ENCODE assay signal across 24 cellular contexts in genomic region chr12:79119796-79120195, GRCh38.
DNase-seq lines count a peak whose midpoint lies in the region; ATAC-seq and TF ChIP-seq lines count a peak whose summit lies in the region.
"Had no signal": no experiment of that assay in that cellular context is flagged by ENCODE, and none has a peak within 500 bp of the region (broad histone marks: within the 10 kb centered on the region; RNA-seq: fewer than 3 reads in every experiment).

No MANE protein-coding gene starts in this region.

- peak; percentile 7 to 15 for DNase-seq in T47D (ENCODE audit: low read depth in 1 of 2, low spot score in 1 of 2)
- no peak for DNase-seq in MCF 10A (ENCODE audit: unreplicated experiment)
- DNase-seq in NT2/D1 (ENCODE audit: low read depth, low spot score), result peak; percentile 77
- no peak for DNase-seq in fibroblast of villous mesenchyme (ENCODE audit: low read depth)
- no peak for DNase-seq in retinal pigment epithelial cell (ENCODE audit: low read depth)
- no peak for DNase-seq in dermis blood vessel endothelial cell
- DNase-seq in HK-2 (ENCODE audit: unreplicated experiment), result no peak
- DNase-seq: activated gamma-delta T cell; C1 segment of cervical spinal cord; DMS153; dorsolateral prefrontal cortex; foreskin melanocyte; hypothalamus; KG1; left colon; natural killer cell; NCI-H2029; stimulated activated CD4-positive, alpha-beta T cell treated with anti-CD3 and anti-CD28 coated beads, Interleukin-1b, Interleukin-23, amount 100 ng/mL, for 48 hours; stimulated activated naive B cell treated with anti-CD40 and anti-IgM and Interleukin-4, amounts not matched to agents 10 μg/mL and 1 μg/mL and 100 μg/mL, for 72 hours; testis had no signal

- no peaks in the 10 kb centered on the region for H3K36me3 ChIP-seq in NT2/D1 (ENCODE audit: insufficient read depth, insufficient read length, low read length)
- H3K36me3 ChIP-seq: SJSA1 had no signal

- no peak overlapping the region for H3K4me3 Mint-ChIP-seq in MCF 10A (ENCODE audit: unreplicated experiment)
- H3K4me3 Mint-ChIP-seq: natural killer cell; stimulated activated naive B cell treated with anti-CD40 and anti-IgM and Interleukin-4, amounts not matched to agents 10 μg/mL and 1 μg/mL and 100 μg/mL, for 72 hours; T-helper 1 cell treated with Interleukin-12 subunit alpha and Interleukin-12 subunit beta and Interleukin-4 antibody, amounts not matched to agents 30 μg/mL and 1 μg/mL, for 36 hours had no signal

- no peaks in the 10 kb centered on the region for H3K4me1 ChIP-seq in NT2/D1 (ENCODE audit: insufficient read depth, insufficient read length)
- H3K4me1 ChIP-seq: SJSA1, testis had no signal

- no peaks in the 10 kb centered on the region for H3K27me3 Mint-ChIP-seq in MCF 10A (ENCODE audit: insufficient read depth, unreplicated experiment)
- H3K27me3 Mint-ChIP-seq: stimulated activated naive B cell treated with anti-CD40 and anti-IgM and Interleukin-4, amounts not matched to agents 10 μg/mL and 1 μg/mL and 100 μg/mL, for 72 hours had no signal

- intact Hi-C loops in MCF 10A (cut with micrococcal nuclease), result no loop called here

- no peaks in the 10 kb centered on the region for H3K36me3 Mint-ChIP-seq in MCF 10A (ENCODE audit: insufficient read depth, unreplicated experiment)
- H3K36me3 Mint-ChIP-seq: natural killer cell; stimulated activated naive B cell treated with anti-CD40 and anti-IgM and Interleukin-4, amounts not matched to agents 10 μg/mL and 1 μg/mL and 100 μg/mL, for 72 hours had no signal

- POLR2A ChIA-PET in MCF 10A (lab: Yijun Ruan, JAX), result interaction anchor here (0.9 kb wide), 1 partner anchor 43 kb away, joined by 3 read pairs; no protein-coding TSS in a partner anchor

- no peak overlapping the region for H3K27ac Mint-ChIP-seq in MCF 10A (ENCODE audit: low read depth, unreplicated experiment)
- H3K27ac Mint-ChIP-seq: natural killer cell; stimulated activated naive B cell treated with anti-CD40 and anti-IgM and Interleukin-4, amounts not matched to agents 10 μg/mL and 1 μg/mL and 100 μg/mL, for 72 hours; T-helper 1 cell treated with Interleukin-12 subunit alpha and Interleukin-12 subunit beta and Interleukin-4 antibody, amounts not matched to agents 30 μg/mL and 1 μg/mL, for 36 hours had no signal

- no peaks in the 10 kb centered on the region for H3K27me3 ChIP-seq in NT2/D1 (ENCODE audit: insufficient read depth, insufficient read length)
- H3K27me3 ChIP-seq: dorsolateral prefrontal cortex, SJSA1, testis had no signal

- in situ Hi-C loops in T47D (cut with HindIII; ENCODE audit: low pct_unique_long_range_greater_than_20kb, low sequenced_read_pairs), result no loop called here

- no peak for ATAC-seq in HG03175 (IDR thresholded peaks at IDR 0.05; ENCODE audit: unreplicated experiment)
- ATAC-seq: GM12878; left colon; natural killer cell; stimulated activated naive B cell treated with anti-CD40 and anti-IgM and Interleukin-4, amounts not matched to agents 10 μg/mL and 1 μg/mL and 100 μg/mL, for 72 hours had no signal

- no peaks in the 10 kb centered on the region for H3K4me1 Mint-ChIP-seq in MCF 10A (ENCODE audit: insufficient read depth, unreplicated experiment)
- H3K4me1 Mint-ChIP-seq: natural killer cell; stimulated activated naive B cell treated with anti-CD40 and anti-IgM and Interleukin-4, amounts not matched to agents 10 μg/mL and 1 μg/mL and 100 μg/mL, for 72 hours had no signal

- H3K9ac ChIP-seq in NT2/D1 (ENCODE audit: insufficient read length, low read depth), result no peak overlapping the region

- H3K9me3 ChIP-seq in NT2/D1 (ENCODE audit: insufficient read depth, low read length), result no peaks in the 10 kb centered on the region
- H3K9me3 ChIP-seq: SJSA1, testis had no signal

- H3K9me3 Mint-ChIP-seq in MCF 10A (ENCODE audit: unreplicated experiment), result no peaks in the 10 kb centered on the region
- H3K9me3 Mint-ChIP-seq: stimulated activated naive B cell treated with anti-CD40 and anti-IgM and Interleukin-4, amounts not matched to agents 10 μg/mL and 1 μg/mL and 100 μg/mL, for 72 hours; T-helper 1 cell treated with Interleukin-12 subunit alpha and Interleukin-12 subunit beta and Interleukin-4 antibody, amounts not matched to agents 30 μg/mL and 1 μg/mL, for 36 hours had no signal

- no peak for TF ChIP-seq CTCF in MCF 10A (IDR thresholded peaks at IDR 0.05; ENCODE audit: unreplicated experiment)
- TF ChIP-seq CTCF in fibroblast of villous mesenchyme (IDR thresholded peaks at IDR 0.05; ENCODE audit: insufficient read depth, low read depth, low read length), result peak; percentile 9
- TF ChIP-seq CTCF in retinal pigment epithelial cell (conservative IDR thresholded peaks at IDR 0.05; ENCODE audit: low read depth, low read length), result peak; percentile 15

- CTCF ChIA-PET in MCF 10A (lab: Yijun Ruan, JAX), result interaction anchor here (0.6 to 1.3 kb wide), 3 partner anchors 9 to 54 kb away, joined by 3 read pairs; no protein-coding TSS in a partner anchor

- no TSS peak for BruUV-seq in MCF 10A (replicated peaks; lab: Mats Ljungman, UMichigan)

- H3K4me3 ChIP-seq in NT2/D1 (ENCODE audit: insufficient read length, low read depth) (no peak overlapping the region), fibroblast of villous mesenchyme (ENCODE audit: low read depth, low read length) (no peak overlapping the region), retinal pigment epithelial cell (ENCODE audit: low read length) (no peak overlapping the region)
- H3K4me3 ChIP-seq: dorsolateral prefrontal cortex, GM12878, SJSA1, testis had no signal

Comparison
In these comparisons a context has a peak if more than half of its experiments do, and no peak if none do; other contexts are left out.
1. DNase-seq: peak in T47D (2 of 2) and NT2/D1 (single experiment); none in MCF 10A (single experiment), fibroblast of villous mesenchyme (single experiment), retinal pigment epithelial cell (single experiment), dermis blood vessel endothelial cell (single experiment) and HK-2 (single experiment).